Comparison of ENCODE assay signal across 9 cellular contexts in genomic region chr2:42142476-42143184, GRCh38. TPM values are rescaled to one million over a fixed set of nuclear protein-coding genes. Genes with fewer than 3 reads are reported as not detected.
DNase-seq lines count a peak whose midpoint lies in the region; ATAC-seq and TF ChIP-seq lines count a peak whose summit lies in the region.
"Had no signal": no experiment of that assay in that cellular context is flagged by ENCODE, and none has a peak within 500 bp of the region (broad histone marks: within the 10 kb centered on the region; RNA-seq: fewer than 3 reads in every experiment).

No MANE protein-coding gene starts in this region.

- peak in 1 of 4 donors; percentile 85 for TF ChIP-seq EP300 in upper lobe of left lung (IDR thresholded peaks at IDR 0.05)

- H3K27me3 ChIP-seq in mesendoderm (ENCODE audit: insufficient read depth, low read length, poor library complexity) (no peaks in the 10 kb centered on the region), upper lobe of left lung (no peaks in the 10 kb centered on the region)
- H3K27me3 ChIP-seq: Peyer's patch had no signal

- no peak for TF ChIP-seq POLR2A in upper lobe of left lung (IDR thresholded peaks at IDR 0.05)

- in situ Hi-C loops in astrocyte of the spinal cord (cut with HindIII; ENCODE audit: low sequenced_read_pairs) (no loop called here), GM13976 (cut with MboI; ENCODE audit: low sequenced_read_pairs, unreplicated experiment) (no loop called here)

- peaks cover 4% of the 10 kb centered on the region for H3K4me1 ChIP-seq in mesendoderm (ENCODE audit: control insufficient read depth, low read depth, low read length)
- H3K4me1 ChIP-seq in upper lobe of left lung, result peaks cover 36 to 47% (median 38%) of the 10 kb centered on the region in 4 donors

- H2BK5ac ChIP-seq in mesendoderm (ENCODE audit: low read length), result no peak overlapping the region

- no peak overlapping the region for H4K8ac ChIP-seq in mesendoderm (ENCODE audit: low read depth, low read length)

- DNase-seq in activated naive CD8-positive, alpha-beta T cell treated with anti-CD3 and anti-CD28 coated beads, Interleukin-2, amount 50 U/mL, for 24 hours, result no peak
- DNase-seq in astrocyte of the spinal cord (ENCODE audit: low read depth, low spot score) (peak; percentile 62), mesendoderm (no peak), upper lobe of left lung (peak in 1 of 2 donors; percentile 79), GM13976 (ENCODE audit: low spot score) (no peak), NCI-H2081 treated with DMSO at 0.1 percent for 48 hours (lab: John Stamatoyannopoulos, UW) (no peak)
- DNase-seq in activated CD8-positive, alpha-beta memory T cell treated with anti-CD3 and anti-CD28 coated beads, Interleukin-2, amount 10 ng/mL, durations not matched to agents 7 days and 5 days, result no peak
- DNase-seq: Peyer's patch had no signal

- H3K4ac ChIP-seq in mesendoderm (ENCODE audit: low read depth, low read length), result no peak overlapping the region

- H3K18ac ChIP-seq in mesendoderm (ENCODE audit: low read length), result peak overlapping the region; percentile 78

- CTCF ChIA-PET in activated CD8-positive, alpha-beta memory T cell treated with anti-CD3 and anti-CD28 coated beads, Interleukin-2, amount 10 ng/mL, durations not matched to agents 7 days and 5 days (lab: Charles Lee), result interaction anchor here (0.6 to 2.4 kb wide), 10 partner anchors 10 to 274 kb away, joined by 3 to 6 read pairs (median 4); no protein-coding TSS in a partner anchor

- no peaks in the 10 kb centered on the region for H3K36me3 ChIP-seq in mesendoderm (ENCODE audit: control insufficient read depth, insufficient read depth, low read length)
- no peaks in the 10 kb centered on the region for H3K36me3 ChIP-seq in upper lobe of left lung
- H3K36me3 ChIP-seq: Peyer's patch had no signal

- H3K56ac ChIP-seq in mesendoderm (ENCODE audit: low read length), result peak overlapping the region; percentile 57

- peak overlapping the region; percentile 60 for H2BK15ac ChIP-seq in mesendoderm (replicated peaks; ENCODE audit: low read depth)

- H3K36me3 Mint-ChIP-seq in activated naive CD8-positive, alpha-beta T cell, result no peaks in the 10 kb centered on the region
- H3K36me3 Mint-ChIP-seq in activated naive CD8-positive, alpha-beta T cell treated with anti-CD3 and anti-CD28 coated beads, Interleukin-2, amount 50 U/mL, for 24 hours (ENCODE audit: low read depth), result no peaks in the 10 kb centered on the region
- no peaks in the 10 kb centered on the region for H3K36me3 Mint-ChIP-seq in activated CD8-positive, alpha-beta memory T cell treated with anti-CD3 and anti-CD28 coated beads, Interleukin-2, amount 10 ng/mL, durations not matched to agents 7 days and 5 days

- H3K4me3 Mint-ChIP-seq in activated naive CD8-positive, alpha-beta T cell, result peak overlapping the region; percentile 60
- H3K4me3 Mint-ChIP-seq in activated naive CD8-positive, alpha-beta T cell treated with anti-CD3 and anti-CD28 coated beads, Interleukin-2, amount 50 U/mL, for 24 hours, result no peak overlapping the region
- no peak overlapping the region for H3K4me3 Mint-ChIP-seq in activated CD8-positive, alpha-beta memory T cell treated with anti-CD3 and anti-CD28 coated beads, Interleukin-2, amount 10 ng/mL, durations not matched to agents 7 days and 5 days

- no peak overlapping the region for H3K27ac Mint-ChIP-seq in activated naive CD8-positive, alpha-beta T cell
- H3K27ac Mint-ChIP-seq in activated naive CD8-positive, alpha-beta T cell treated with anti-CD3 and anti-CD28 coated beads, Interleukin-2, amount 50 U/mL, for 24 hours, result no peak overlapping the region
- no peak overlapping the region for H3K27ac Mint-ChIP-seq in activated CD8-positive, alpha-beta memory T cell treated with anti-CD3 and anti-CD28 coated beads, Interleukin-2, amount 10 ng/mL, durations not matched to agents 7 days and 5 days

- no peak overlapping the region for H3K9ac ChIP-seq in mesendoderm (ENCODE audit: low read length)

- H3K27me3 Mint-ChIP-seq in activated naive CD8-positive, alpha-beta T cell, result no peaks in the 10 kb centered on the region
- no peaks in the 10 kb centered on the region for H3K27me3 Mint-ChIP-seq in activated naive CD8-positive, alpha-beta T cell treated with anti-CD3 and anti-CD28 coated beads, Interleukin-2, amount 50 U/mL, for 24 hours
- no peaks in the 10 kb centered on the region for H3K27me3 Mint-ChIP-seq in activated CD8-positive, alpha-beta memory T cell treated with anti-CD3 and anti-CD28 coated beads, Interleukin-2, amount 10 ng/mL, durations not matched to agents 7 days and 5 days

- no peaks in the 10 kb centered on the region for H3K9me3 Mint-ChIP-seq in activated naive CD8-positive, alpha-beta T cell (ENCODE audit: low read depth)
- no peaks in the 10 kb centered on the region for H3K9me3 Mint-ChIP-seq in activated naive CD8-positive, alpha-beta T cell treated with anti-CD3 and anti-CD28 coated beads, Interleukin-2, amount 50 U/mL, for 24 hours
- H3K9me3 Mint-ChIP-seq in activated CD8-positive, alpha-beta memory T cell treated with anti-CD3 and anti-CD28 coated beads, Interleukin-2, amount 10 ng/mL, durations not matched to agents 7 days and 5 days (ENCODE audit: low read depth), result no peaks in the 10 kb centered on the region

- no peak overlapping the region for H3K23ac ChIP-seq in mesendoderm (ENCODE audit: low read length)

- no peaks in the 10 kb centered on the region for H3K9me3 ChIP-seq in upper lobe of left lung
- H3K9me3 ChIP-seq: Peyer's patch had no signal

- H3K4me3 ChIP-seq in astrocyte of the spinal cord (ENCODE audit: low read depth, low read length), result no peak overlapping the region
- H3K4me3 ChIP-seq in mesendoderm (ENCODE audit: low read length), result no peak overlapping the region
- peak overlapping the region in 1 of 4 donors; percentile 29 for H3K4me3 ChIP-seq in upper lobe of left lung

- peak overlapping the region; percentile 56 for H4K5ac ChIP-seq in mesendoderm (ENCODE audit: low read length)

- TF ChIP-seq CTCF in astrocyte of the spinal cord (IDR thresholded peaks at IDR 0.05; ENCODE audit: low read depth, low read length) (no peak), upper lobe of left lung (IDR thresholded peaks at IDR 0.05) (no peak), GM13976 (IDR thresholded peaks at IDR 0.05; ENCODE audit: borderline replicate concordance, control extremely low read depth, extremely low read depth, insufficient read depth, missing control alignments) (no peak)

- ATAC-seq in activated naive CD8-positive, alpha-beta T cell treated with anti-CD3 and anti-CD28 coated beads, Interleukin-2, amount 50 U/mL, for 24 hours, result no peak
- peak; percentile 46 to 83 for ATAC-seq in upper lobe of left lung (ENCODE audit: low FRiP score in 2 of 2)
- no peak for ATAC-seq in activated CD8-positive, alpha-beta memory T cell treated with anti-CD3 and anti-CD28 coated beads, Interleukin-2, amount 10 ng/mL, durations not matched to agents 7 days and 5 days

- H3K79me1 ChIP-seq in mesendoderm (ENCODE audit: low read length), result no peaks in the 10 kb centered on the region

- WGBS in mesendoderm (ENCODE audit: extremely low coverage, insufficient coverage, low lambda C conversion rate), result no CpG with 5 or more reads among the region's 9 CpGs
- WGBS in upper lobe of left lung, 2 donors, result 59 to 62% methylated on average over 9 of the region's 9 CpGs

- no peak overlapping the region for H2BK120ac ChIP-seq in mesendoderm (ENCODE audit: low read depth, low read length)

- H3K79me2 ChIP-seq in mesendoderm (ENCODE audit: control insufficient read depth, insufficient read depth, low read length), result no peaks in the 10 kb centered on the region

- no peak overlapping the region for H3K27ac ChIP-seq in mesendoderm (ENCODE audit: low read depth, low read length)
- peak overlapping the region; percentile 68 to 83 (median 78) for H3K27ac ChIP-seq in upper lobe of left lung

- H2AK5ac ChIP-seq in mesendoderm (ENCODE audit: low read length), result no peak overlapping the region

- no peak overlapping the region for H3K4me2 ChIP-seq in mesendoderm (ENCODE audit: low read length)

- peaks cover 32% of the 10 kb centered on the region for H3K4me1 Mint-ChIP-seq in activated naive CD8-positive, alpha-beta T cell (ENCODE audit: low read depth)
- H3K4me1 Mint-ChIP-seq in activated naive CD8-positive, alpha-beta T cell treated with anti-CD3 and anti-CD28 coated beads, Interleukin-2, amount 50 U/mL, for 24 hours, result peaks cover 33% of the 10 kb centered on the region
- H3K4me1 Mint-ChIP-seq in activated CD8-positive, alpha-beta memory T cell treated with anti-CD3 and anti-CD28 coated beads, Interleukin-2, amount 10 ng/mL, durations not matched to agents 7 days and 5 days, result peaks cover 24% of the 10 kb centered on the region

RNA-seq across cellular contexts. Expression of gene EML4, which starts 26.5 kb away (rescaled TPM):
- polyA plus RNA-seq in mesendoderm (2013, experiment 1 of 2), result 55.7 TPM
- 54.9 TPM for polyA plus RNA-seq in mesendoderm (2013, experiment 2 of 2)
- 10 to 100 TPM; 42.7 to 96.9 (median 62.0) TPM for total RNA-seq in upper lobe of left lung
- 100 to 1,000 TPM in 1 of 2 experiments, 10 to 100 TPM in 1; 73.4 to 110 TPM for total RNA-seq in activated CD8-positive, alpha-beta memory T cell treated with anti-CD3 and anti-CD28 coated beads, Interleukin-2, amount 10 ng/mL, durations not matched to agents 7 days and 5 days

Comparison
In these comparisons a context has a peak if more than half of its experiments do, and no peak if none do; other contexts are left out.
1. ATAC-seq: peak in upper lobe of left lung (2 of 2); none in activated naive CD8-positive, alpha-beta T cell treated with anti-CD3 and anti-CD28 coated beads, Interleukin-2, amount 50 U/mL, for 24 hours (single experiment) and activated CD8-positive, alpha-beta memory T cell treated with anti-CD3 and anti-CD28 coated beads, Interleukin-2, amount 10 ng/mL, durations not matched to agents 7 days and 5 days (single experiment).